11 cellular contexts compared by ENCODE assay signal in the genomic region with DNA sequence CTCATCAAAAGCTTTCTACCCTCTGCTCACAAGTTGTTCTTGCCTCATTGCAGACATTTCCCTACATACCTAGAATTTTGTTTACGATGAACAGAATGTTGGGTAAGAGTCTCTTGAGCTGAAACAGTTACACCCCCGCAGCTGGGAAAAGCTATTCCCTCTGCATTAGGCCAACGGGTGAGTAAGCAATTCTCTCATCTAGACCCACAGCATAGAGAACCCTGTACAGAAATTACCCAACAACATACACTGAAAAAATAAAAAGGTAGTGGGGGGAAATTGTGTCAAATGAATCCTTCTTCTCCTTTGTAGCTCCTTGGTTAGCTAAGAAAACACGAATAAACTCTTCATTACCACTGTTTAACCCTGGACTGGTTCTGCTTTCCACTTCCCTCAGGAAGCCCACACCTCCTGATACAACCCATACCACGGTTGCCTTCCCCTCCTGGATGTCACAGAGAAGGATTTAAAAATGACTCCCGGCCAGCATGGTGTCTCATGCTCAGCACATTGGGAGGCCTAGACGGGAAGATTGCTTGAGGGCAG.
DNase-seq lines count a peak whose midpoint lies in the region; ATAC-seq and TF ChIP-seq lines count a peak whose summit lies in the region.
"Had no signal": no experiment of that assay in that cellular context is flagged by ENCODE, and none has a peak within 500 bp of the region (broad histone marks: within the 10 kb centered on the region; RNA-seq: fewer than 3 reads in every experiment).

No MANE protein-coding gene starts in this region.

- no peaks in the 10 kb centered on the region for H3K9me3 ChIP-seq in AG04450 (ENCODE audit: control insufficient read depth, insufficient read depth, low read length)

- CTCF ChIA-PET in AG04450 (lab: Charles Lee) = interaction anchor here (0.6 to 1.8 kb wide), 5 partner anchors 15 to 467 kb away, joined by 4 to 9 read pairs (median 5); no protein-coding TSS in a partner anchor

- H3K27me3 ChIP-seq in AG04450 (ENCODE audit: control insufficient read depth, insufficient read depth, low read length) = no peaks in the 10 kb centered on the region

- intact Hi-C loops in lower leg skin (cut with DNase I; ENCODE audit: low total_unique reads) = no loop called here

- ATAC-seq in HG02588 (IDR thresholded peaks at IDR 0.05; ENCODE audit: unreplicated experiment) = no peak
- no peak for ATAC-seq in HG02571 (IDR thresholded peaks at IDR 0.05; ENCODE audit: unreplicated experiment)

- no peak for TF ChIP-seq POLR2A in lower leg skin (IDR thresholded peaks at IDR 0.05)

- H3K4me3 ChIP-seq in AG04450 (ENCODE audit: low read depth, low read length) (no peak overlapping the region), lower leg skin (ENCODE audit: low read depth, poor library complexity, severe bottlenecking) (no peak overlapping the region)

- WGBS in lower leg skin, 2 donors = 35 to 52% methylated on average over 7 of the region's 7 CpGs

- DNase-seq in AG04450 (ENCODE audit: low read depth, low spot score) = peak; percentile 94
- peak; percentile 23 for DNase-seq in HT1080 (ENCODE audit: low read depth)
- peak; percentile 100 for DNase-seq in amniotic epithelial cell (ENCODE audit: low read depth)
- peak; percentile 32 to 53 for DNase-seq in lower leg skin (ENCODE audit: low spot score in 2 of 2)
- no peak for DNase-seq in occipital lobe (lab: John Stamatoyannopoulos, UW)
- no peak for DNase-seq in SHP77 treated with DMSO at 0.1 percent for 48 hours (lab: John Stamatoyannopoulos, UW)
- DNase-seq: H7, NCI-H526 had no signal

- POLR2A ChIA-PET in AG04450 (lab: Yijun Ruan, JAX) = interaction anchor here (1.5 kb wide), 1 partner anchor 25 kb away, joined by 5 read pairs; no protein-coding TSS in a partner anchor

- H3K27ac ChIP-seq in AG04450 (ENCODE audit: low read depth, low read length) = peak overlapping the region; percentile 96
- H3K27ac ChIP-seq: VCaP had no signal

- no peak for TF ChIP-seq CTCF in AG04450 (IDR thresholded peaks at IDR 0.05; ENCODE audit: low read depth, low read length)
- TF ChIP-seq CTCF in lower leg skin (IDR thresholded peaks at IDR 0.05) = no peak

Comparison
In these comparisons a context has a peak if more than half of its experiments do, and no peak if none do; other contexts are left out.
1. DNase-seq: peak in AG04450 (single experiment), HT1080 (single experiment), amniotic epithelial cell (single experiment) and lower leg skin (2 of 2); none in occipital lobe (single experiment) and SHP77 treated with DMSO at 0.1 percent for 48 hours (single experiment).